ENCODE assay signal across 19 cellular contexts in the genomic region with DNA sequence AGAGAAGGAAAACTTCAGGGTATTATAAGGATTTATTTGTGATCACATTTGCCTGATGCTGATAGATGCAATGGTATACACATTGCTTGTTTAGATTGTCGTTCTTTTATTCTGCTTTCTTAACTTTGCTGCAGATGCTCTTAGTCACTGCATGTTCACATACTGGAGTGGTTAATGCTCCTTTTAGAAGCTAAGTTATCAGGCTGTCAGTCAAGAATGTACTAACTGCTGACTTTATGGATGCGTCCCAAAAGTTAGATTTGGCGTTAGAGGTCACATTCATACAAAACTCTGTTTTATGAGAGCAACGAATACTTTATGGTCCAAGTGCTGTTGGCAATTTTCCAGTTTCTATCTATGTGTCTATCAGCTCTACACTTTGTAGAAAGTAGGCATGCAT.
DNase-seq lines count a peak whose midpoint lies in the region; FAIRE-seq and TF ChIP-seq lines count a peak whose summit lies in the region.
"Had no signal": no experiment of that assay in that cellular context is flagged by ENCODE, and none has a peak within 500 bp of the region (broad histone marks: within the 10 kb centered on the region; RNA-seq: fewer than 3 reads in every experiment).

No MANE protein-coding gene starts in this region.

- H3K9me3 ChIP-seq in HUES6 (ENCODE audit: control insufficient read depth, insufficient read depth, low read depth, low read length) (peaks cover 4% of the 10 kb centered on the region; the same call in 1 of the 2 replicates), right atrium auricular region (no peaks in the 10 kb centered on the region), kidney (ENCODE audit: control insufficient read depth in 1 of 2, low read length in 2 of 2) (no peaks in the 10 kb centered on the region)
- H3K9me3 ChIP-seq: esophagus squamous epithelium, neutrophil had no signal

- no peaks in the 10 kb centered on the region for H3K9me3 Mint-ChIP-seq in endothelial cell (ENCODE audit: unreplicated experiment)
- H3K9me3 Mint-ChIP-seq: activated CD4-positive, alpha-beta memory T cell treated with anti-CD3 and anti-CD28 coated beads for 36 hours had no signal

- no peak overlapping the region for H3K4me3 ChIP-seq in HUES6 (ENCODE audit: low read depth, low read length)
- H3K4me3 ChIP-seq in cardiac fibroblast (replicated peaks in 1 of 2; ENCODE audit: low read depth in 2 of 2, low read length in 2 of 2): no peak overlapping the region
- H3K4me3 ChIP-seq in right atrium auricular region: no peak overlapping the region
- no peak overlapping the region for H3K4me3 ChIP-seq in kidney (ENCODE audit: low read length in 2 of 2)
- H3K4me3 ChIP-seq: esophagus squamous epithelium, hepatocyte had no signal

- H3K36me3 Mint-ChIP-seq in endothelial cell (ENCODE audit: low read depth, unreplicated experiment): no peaks in the 10 kb centered on the region
- H3K36me3 Mint-ChIP-seq: activated CD4-positive, alpha-beta memory T cell treated with anti-CD3 and anti-CD28 coated beads for 36 hours had no signal

- H3K27me3 ChIP-seq in HUES6 (ENCODE audit: control insufficient read depth, insufficient read depth, low read length): no peaks in the 10 kb centered on the region
- no peaks in the 10 kb centered on the region for H3K27me3 ChIP-seq in right atrium auricular region
- H3K27me3 ChIP-seq: esophagus squamous epithelium, hepatocyte, neutrophil had no signal

- H3K4me3 Mint-ChIP-seq in endothelial cell (ENCODE audit: unreplicated experiment): no peak overlapping the region
- H3K4me3 Mint-ChIP-seq: activated CD4-positive, alpha-beta memory T cell treated with anti-CD3 and anti-CD28 coated beads for 36 hours had no signal

- DNase-seq in AG08396 (ENCODE audit: low spot score) (peak; percentile 31), cardiac fibroblast (ENCODE audit: low read depth in 2 of 2) (peak; percentile 38 to 79), right atrium auricular region (ENCODE audit: low spot score) (no peak), kidney (no peak), endothelial cell (ENCODE audit: low spot score) (no peak)
- DNase-seq in stimulated activated naive CD4-positive, alpha-beta T cell treated with Interleukin-2 at 50 U/mL for 16 hours (lab: John Stamatoyannopoulos, UW): no peak
- no peak for DNase-seq in effector CD4-positive, alpha-beta T cell
- DNase-seq: activated CD4-positive, alpha-beta memory T cell treated with anti-CD3 and anti-CD28 coated beads for 36 hours; activated naive CD4-positive, alpha-beta T cell treated with Interleukin-2 at 50 U/mL for 16 hours; activated T-cell treated with anti-CD3 and anti-CD28 coated beads, Interleukin-2, amount 50 U/mL, for 1 hour; esophagus squamous epithelium; NCI-H1930; NCI-H446 treated with DMSO at 0.1 percent for 48 hours; stimulated activated CD4-positive, alpha-beta T cell treated with anti-CD3 and anti-CD28 coated beads, Interleukin-12 subunit alpha, Interleukin-12 subunit beta, amount 100 ng/mL, for 4 hours; T-helper 1 cell had no signal

- H3K4me1 ChIP-seq in HUES6 (ENCODE audit: control insufficient read depth, insufficient read depth, low read length) (peaks cover 30% of the 10 kb centered on the region), right atrium auricular region (peaks cover 0 to 47% of the 10 kb centered on the region in 2 donors), kidney (ENCODE audit: control insufficient read depth in 1 of 2, insufficient read depth in 1 of 2, low read depth in 1 of 2, low read length in 2 of 2) (peaks cover 0 to 5% of the 10 kb centered on the region in 2 donors)

- H3K9ac ChIP-seq in HUES6 (ENCODE audit: low read length): no peak overlapping the region
- no peak overlapping the region for H3K9ac ChIP-seq in kidney (ENCODE audit: low read length in 2 of 2)

- FAIRE-seq in kidney (lab: Jason Lieb, UNC): no peak

- no peak overlapping the region for H3K27ac Mint-ChIP-seq in endothelial cell (ENCODE audit: unreplicated experiment)
- H3K27ac Mint-ChIP-seq: activated CD4-positive, alpha-beta memory T cell treated with anti-CD3 and anti-CD28 coated beads for 36 hours had no signal

- intact Hi-C loops in kidney (cut with DNase I): no loop called here

- H3K27ac ChIP-seq in HUES6 (ENCODE audit: low read depth, low read length): peak overlapping the region; percentile 64; the same call in 1 of the 2 replicates
- H3K27ac ChIP-seq in right atrium auricular region: peak overlapping the region; percentile 23 to 64
- H3K27ac ChIP-seq in kidney (ENCODE audit: low read depth in 2 of 2, low read length in 2 of 2): no peak overlapping the region
- H3K27ac ChIP-seq: esophagus squamous epithelium, hepatocyte, neutrophil, RWPE1 had no signal

- peaks cover 22% of the 10 kb centered on the region for H3K4me1 Mint-ChIP-seq in endothelial cell (ENCODE audit: unreplicated experiment)

- no peaks in the 10 kb centered on the region for H3K36me3 ChIP-seq in HUES6 (ENCODE audit: control insufficient read depth, insufficient read depth, low read length)
- H3K36me3 ChIP-seq in right atrium auricular region: no peaks in the 10 kb centered on the region
- no peaks in the 10 kb centered on the region for H3K36me3 ChIP-seq in kidney (ENCODE audit: control insufficient read depth in 1 of 2, insufficient read depth in 2 of 2, low read length in 2 of 2)
- H3K36me3 ChIP-seq: esophagus squamous epithelium, neutrophil had no signal

- TF ChIP-seq CTCF in cardiac fibroblast (IDR thresholded peaks at IDR 0.05; ENCODE audit: low read depth, low read length) (no peak), right atrium auricular region (IDR thresholded peaks at IDR 0.05) (no peak), kidney (IDR thresholded peaks at IDR 0.05; ENCODE audit: borderline replicate concordance, extremely low read depth, insufficient read depth) (no peak), endothelial cell (IDR thresholded peaks at IDR 0.05; ENCODE audit: unreplicated experiment) (no peak)

- H3K27me3 Mint-ChIP-seq in endothelial cell (ENCODE audit: unreplicated experiment): peaks cover 1% of the 10 kb centered on the region
- H3K27me3 Mint-ChIP-seq: activated CD4-positive, alpha-beta memory T cell treated with anti-CD3 and anti-CD28 coated beads for 36 hours had no signal

Comparison
In these comparisons a context has a peak if more than half of its experiments do, and no peak if none do; other contexts are left out.
1. DNase-seq: peak in AG08396 (single experiment) and cardiac fibroblast (2 of 2); none in right atrium auricular region (single experiment), kidney (single experiment), stimulated activated naive CD4-positive, alpha-beta T cell treated with Interleukin-2 at 50 U/mL for 16 hours (single experiment), endothelial cell (single experiment) and effector CD4-positive, alpha-beta T cell (single experiment).
2. H3K27ac ChIP-seq: peak in HUES6 (single experiment) and right atrium auricular region (2 of 2); none in kidney (0 of 2).